ENCODE assay signal across 8 cellular contexts in genomic region chr2:56009758-56010534, GRCh38.
A peak's percentile ranks its signal among the peaks of the same experiment; 100 is the strongest.
DNase-seq lines count a peak whose midpoint lies in the region; ATAC-seq, FAIRE-seq and TF ChIP-seq lines count a peak whose summit lies in the region.

No MANE protein-coding gene starts in this region.

- CTCF ChIA-PET in GM10248 (lab: Yijun Ruan, JAX), result interaction anchor here (0.7 to 1.3 kb wide), 2 partner anchors 19 to 290 kb away, joined by 3 to 4 read pairs; no protein-coding TSS in a partner anchor
- CTCF ChIA-PET in activated CD8-positive, alpha-beta T cell treated with anti-CD3 and anti-CD28 coated beads for 36 hours (lab: Charles Lee), result interaction anchor here (0.5 to 1.4 kb wide), 2 partner anchors 64 to 292 kb away, joined by 3 to 5 read pairs; no protein-coding TSS in a partner anchor

- H3K4me3 ChIP-seq in astrocyte (ENCODE audit: insufficient read depth, low read depth, low read length) (no peak overlapping the region), lung (no peak overlapping the region)

- ATAC-seq in lung (ENCODE audit: insufficient read depth, low FRiP score), result peak; percentile 61
- no peak for ATAC-seq in activated CD8-positive, alpha-beta T cell treated with anti-CD3 and anti-CD28 coated beads for 36 hours

- H3K27me3 Mint-ChIP-seq in astrocyte (ENCODE audit: low read depth, unreplicated experiment), result no peaks in the 10 kb centered on the region
- peaks cover 1% of the 10 kb centered on the region for H3K27me3 Mint-ChIP-seq in activated CD8-positive, alpha-beta T cell treated with anti-CD3 and anti-CD28 coated beads for 36 hours

- FAIRE-seq in astrocyte (lab: Jason Lieb, UNC), result peak; percentile 34

- H4K20me1 ChIP-seq in astrocyte (ENCODE audit: insufficient read depth, low read length), result no peaks in the 10 kb centered on the region

- H3K27ac ChIP-seq in astrocyte (ENCODE audit: low read depth, low read length), result peak overlapping the region; percentile 43
- no peak overlapping the region for H3K27ac ChIP-seq in lung (ENCODE audit: low read depth in 1 of 2, low read length in 1 of 2)

- intact Hi-C loops in activated CD8-positive, alpha-beta T cell treated with anti-CD3 and anti-CD28 coated beads for 36 hours (cut with micrococcal nuclease), result no loop called here

- H3K36me3 ChIP-seq in astrocyte (ENCODE audit: insufficient read depth, low read length) (no peaks in the 10 kb centered on the region), lung (ENCODE audit: control insufficient read depth in 2 of 2, insufficient read depth in 2 of 2, low read length in 2 of 2) (no peaks in the 10 kb centered on the region)

- H3K9me3 ChIP-seq in astrocyte (ENCODE audit: insufficient read depth, low read depth, low read length), result no peaks in the 10 kb centered on the region
- no peaks in the 10 kb centered on the region for H3K9me3 ChIP-seq in lung (ENCODE audit: control insufficient read depth in 2 of 2, insufficient read depth in 1 of 2, low read length in 1 of 2)

- DNase-seq in GM10248 (ENCODE audit: extremely low spot score) (no peak), NCI-H1694 (lab: John Stamatoyannopoulos, UW) (peak; percentile 26), astrocyte (ENCODE audit: low read depth) (peak; percentile 39), lung (ENCODE audit: low spot score) (no peak), NK-92 (lab: John Stamatoyannopoulos, UW; ENCODE audit: unreplicated experiment) (no peak), nucleus accumbens (lab: John Stamatoyannopoulos, UW) (no peak)
- DNase-seq in activated CD8-positive, alpha-beta T cell treated with anti-CD3 and anti-CD28 coated beads for 36 hours, result no peak
- DNase-seq in activated CD4-positive, alpha-beta T cell treated with anti-CD3 and anti-CD28 coated beads, Interleukin-2, amount 50 U/mL, for 48 hours, result no peak

- H3K9me3 Mint-ChIP-seq in astrocyte (ENCODE audit: unreplicated experiment), result no peaks in the 10 kb centered on the region
- H3K9me3 Mint-ChIP-seq in activated CD8-positive, alpha-beta T cell treated with anti-CD3 and anti-CD28 coated beads for 36 hours, result no peaks in the 10 kb centered on the region

- POLR2A ChIA-PET in GM10248 (lab: Yijun Ruan, JAX), result no interaction called here
- POLR2A ChIA-PET in activated CD8-positive, alpha-beta T cell treated with anti-CD3 and anti-CD28 coated beads for 36 hours (lab: Charles Lee), result no interaction called here

- no peaks in the 10 kb centered on the region for H3K27me3 ChIP-seq in astrocyte (ENCODE audit: insufficient read depth, low read length)
- H3K27me3 ChIP-seq in lung (ENCODE audit: control insufficient read depth, insufficient read depth), result no peaks in the 10 kb centered on the region

- peak overlapping the region; percentile 71 for H3K9ac ChIP-seq in astrocyte (ENCODE audit: low read length)

- H3K4me1 Mint-ChIP-seq in astrocyte (ENCODE audit: low read depth, unreplicated experiment), result peaks cover 6% of the 10 kb centered on the region
- H3K4me1 Mint-ChIP-seq in activated CD8-positive, alpha-beta T cell treated with anti-CD3 and anti-CD28 coated beads for 36 hours (ENCODE audit: low read depth), result no peaks in the 10 kb centered on the region

- H3K79me2 ChIP-seq in astrocyte (ENCODE audit: insufficient read depth, low read length), result no peaks in the 10 kb centered on the region

- H3K27ac Mint-ChIP-seq in astrocyte (ENCODE audit: unreplicated experiment), result no peak overlapping the region
- no peak overlapping the region for H3K27ac Mint-ChIP-seq in activated CD8-positive, alpha-beta T cell treated with anti-CD3 and anti-CD28 coated beads for 36 hours

- H3K36me3 Mint-ChIP-seq in astrocyte (ENCODE audit: low read depth, unreplicated experiment), result no peaks in the 10 kb centered on the region
- H3K36me3 Mint-ChIP-seq in activated CD8-positive, alpha-beta T cell treated with anti-CD3 and anti-CD28 coated beads for 36 hours (ENCODE audit: low read depth), result no peaks in the 10 kb centered on the region

- peak; percentile 41 for TF ChIP-seq CTCF in GM10248 (IDR thresholded peaks at IDR 0.05; ENCODE audit: control extremely low read depth, extremely low read depth, low read depth, missing control alignments)
- peak; percentile 59 for TF ChIP-seq CTCF in astrocyte (IDR thresholded peaks at IDR 0.05; ENCODE audit: insufficient read depth, low read depth, low read length)
- TF ChIP-seq CTCF in lung (IDR thresholded peaks at IDR 0.05; ENCODE audit: control extremely low read depth, extremely low read depth), result no peak
- no peak for TF ChIP-seq CTCF in activated CD8-positive, alpha-beta T cell treated with anti-CD3 and anti-CD28 coated beads for 36 hours (IDR thresholded peaks at IDR 0.05)

- no peak overlapping the region for H2AFZ ChIP-seq in astrocyte (ENCODE audit: low read depth, low read length)

- no peak overlapping the region for H3K4me3 Mint-ChIP-seq in astrocyte (ENCODE audit: unreplicated experiment)
- no peak overlapping the region for H3K4me3 Mint-ChIP-seq in activated CD8-positive, alpha-beta T cell treated with anti-CD3 and anti-CD28 coated beads for 36 hours

- 30 to 31% methylated on average over 3 of the region's 3 CpGs for WGBS in lung, 2 donors

- H3K4me1 ChIP-seq in astrocyte (ENCODE audit: insufficient read depth, low read length) (peaks cover 10% of the 10 kb centered on the region), lung (ENCODE audit: control insufficient read depth in 2 of 2, insufficient read depth in 2 of 2, low read length in 2 of 2) (peaks cover 1 to 4% of the 10 kb centered on the region in 2 donors)

- peak overlapping the region; percentile 37 for H3K4me2 ChIP-seq in astrocyte (ENCODE audit: low read length)

Comparison
In these comparisons a context has a peak if more than half of its experiments do, and no peak if none do; other contexts are left out.
1. DNase-seq: peak in NCI-H1694 (single experiment) and astrocyte (single experiment); none in GM10248 (single experiment), lung (single experiment), activated CD8-positive, alpha-beta T cell treated with anti-CD3 and anti-CD28 coated beads for 36 hours (single experiment), NK-92 (single experiment), nucleus accumbens (0 of 56) and activated CD4-positive, alpha-beta T cell treated with anti-CD3 and anti-CD28 coated beads, Interleukin-2, amount 50 U/mL, for 48 hours (0 of 2).
2. CTCF ChIP-seq: peak in GM10248 (single experiment) and astrocyte (single experiment); none in lung (single experiment) and activated CD8-positive, alpha-beta T cell treated with anti-CD3 and anti-CD28 coated beads for 36 hours (single experiment).